Comparison of ENCODE assay signal across 21 cellular contexts in the genomic region with DNA sequence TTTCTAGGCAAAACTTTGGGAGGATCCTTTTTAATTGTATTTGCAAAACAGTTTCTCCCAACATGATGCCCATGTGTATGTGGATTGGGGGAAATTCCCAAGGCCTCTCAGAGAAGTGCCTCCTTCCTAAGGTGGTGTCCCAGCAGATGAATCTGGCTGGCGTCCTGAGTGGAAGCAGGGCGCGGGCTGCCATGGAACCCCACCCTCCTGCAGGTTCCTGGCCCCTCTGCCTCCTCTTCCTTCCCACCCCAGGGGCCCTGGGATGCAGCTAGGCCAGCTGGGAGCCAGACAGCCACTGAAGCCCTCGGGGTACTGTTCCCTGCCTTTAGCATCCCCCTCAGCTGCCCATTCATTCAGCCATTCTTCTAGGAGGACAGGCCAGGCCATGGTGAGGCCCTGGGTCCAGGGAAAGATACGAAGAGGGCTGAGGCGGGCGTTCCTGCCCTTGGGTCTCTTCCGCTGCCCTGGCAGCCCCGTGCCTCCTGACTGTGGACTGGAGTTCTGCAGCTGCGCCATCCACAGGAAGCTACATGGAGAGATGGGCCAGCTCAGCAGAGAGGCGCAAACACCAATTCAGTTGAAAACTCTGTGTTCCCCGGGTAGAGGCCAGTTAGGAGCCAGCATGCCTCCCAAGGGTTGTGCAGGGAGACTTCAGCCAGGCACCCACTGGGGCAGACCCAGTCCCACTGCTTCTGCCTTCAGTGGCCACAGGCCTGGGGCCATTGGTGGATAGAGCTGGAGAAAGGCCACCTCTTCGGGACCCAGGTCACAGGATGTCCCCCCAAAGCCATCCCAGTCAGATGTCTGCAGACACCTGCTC. TPM values are rescaled to one million over a fixed set of nuclear protein-coding genes. Genes with fewer than 3 reads are reported as not detected.
"Had no signal": no experiment of that assay in that cellular context is flagged by ENCODE, and none has a peak within 500 bp of the region (broad histone marks: within the 10 kb centered on the region; RNA-seq: fewer than 3 reads in every experiment).

No MANE protein-coding gene starts in this region.

- H3K36me3 ChIP-seq: breast epithelium, prostate gland, transverse colon, WERI-Rb-1 had no signal

- H3K27ac ChIP-seq: breast epithelium, prostate gland, SK-N-MC, transverse colon, WERI-Rb-1 had no signal

- H3K4me3 ChIP-seq: breast epithelium, prostate gland, SK-N-MC, transverse colon had no signal

- DNase-seq: activated CD4-positive, alpha-beta T cell treated with anti-CD3 and anti-CD28 coated beads for 1 hour; activated CD8-positive, alpha-beta memory T cell treated with anti-CD3 and anti-CD28 coated beads for 24 hours; activated CD8-positive, alpha-beta memory T cell treated with anti-CD3 and anti-CD28 coated beads, Interleukin-2, amount 50 U/mL, for 48 hours; activated effector memory CD4-positive, alpha-beta T cell treated with Interleukin-2 at 50 U/mL for 16 hours; activated naive CD4-positive, alpha-beta T cell treated with anti-CD3 and anti-CD28 coated beads, Interleukin-2, amount 50 U/mL, for 16 hours; activated T-cell treated with anti-CD3 and anti-CD28 coated beads, Interleukin-2, amount 50 U/mL, for 48 hours; cerebellar nuclear complex; effector CD4-positive, alpha-beta T cell; immature natural killer cell; nephron progenitor cell; occipital lobe; stimulated activated CD4-positive, alpha-beta T cell treated with anti-CD3 and anti-CD28 coated beads, Interleukin-12 subunit alpha, Interleukin-12 subunit beta, amount 100 ng/mL, for 4 hours; stimulated activated CD4-positive, alpha-beta T cell treated with anti-CD3 and anti-CD28 coated beads, Interleukin-1b, Interleukin-23, amount 100 ng/mL, for 48 hours; stimulated activated naive CD4-positive, alpha-beta T cell treated with Interleukin-2 at 50 U/mL for 16 hours; substantia nigra; transverse colon; WERI-Rb-1 had no signal

- H3K4me1 ChIP-seq: breast epithelium, prostate gland, transverse colon had no signal

- H3K9me3 ChIP-seq: prostate gland had no signal

- H3K27me3 ChIP-seq: breast epithelium, transverse colon had no signal

RNA-seq across cellular contexts. Expression of a gene that starts 36.5 kb away (rescaled TPM):
- total RNA-seq: T-helper 2 cell treated with Interferon-gamma antibody and Interleukin-4, amounts not matched to agents 100 ng/mL and 5 ng/mL, for 36 hours had no signal
